ENCODE assay signal across 18 cellular contexts in the genomic region with DNA sequence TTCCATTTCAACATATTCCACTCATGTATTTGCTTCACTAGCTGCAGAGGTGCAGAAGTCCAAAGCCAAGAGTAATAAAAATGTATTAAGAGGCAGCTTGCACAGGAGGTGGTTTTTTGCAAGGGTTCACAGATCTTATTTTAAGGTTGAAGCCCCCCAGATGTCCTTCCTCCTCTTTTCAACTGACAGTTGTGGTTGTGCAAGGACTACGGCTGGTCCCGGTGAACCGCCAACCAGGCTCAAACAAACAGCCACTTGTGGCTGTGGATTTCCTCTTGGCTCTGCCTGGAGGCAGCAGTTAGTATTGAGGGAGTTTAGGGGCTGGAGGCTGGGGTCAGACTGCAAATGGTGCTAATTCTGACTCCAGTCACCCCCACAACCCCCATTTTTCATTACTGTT.
"Had no signal": no experiment of that assay in that cellular context is flagged by ENCODE, and none has a peak within 500 bp of the region (broad histone marks: within the 10 kb centered on the region; RNA-seq: fewer than 3 reads in every experiment).

No MANE protein-coding gene starts in this region.

- H3K4me3 ChIP-seq: cardiac muscle cell, dorsolateral prefrontal cortex, lower lobe of right lung, right atrium auricular region, tibial nerve had no signal

- H3K4me1 ChIP-seq: lower lobe of right lung, right atrium auricular region, tibial nerve had no signal

- FAIRE-seq: frontal cortex had no signal

- H3K36me3 ChIP-seq: cardiac muscle cell, lower lobe of right lung, right atrium auricular region, tibial nerve had no signal

- H3K27me3 ChIP-seq: cardiac muscle cell, dorsolateral prefrontal cortex, right atrium auricular region, tibial nerve had no signal

- DNase-seq: activated CD4-positive, alpha-beta T cell treated with anti-CD3 and anti-CD28 coated beads, Interleukin-2, amount 10 ng/mL, durations not matched to agents 7 days and 5 days; activated CD4-positive, CD25-positive, alpha-beta regulatory T cell; activated CD8-positive, alpha-beta memory T cell treated with anti-CD3 and anti-CD28 coated beads, Interleukin-2, amount 50 U/mL, for 48 hours; activated gamma-delta T cell; activated T-cell treated with anti-CD3 and anti-CD28 coated beads, Interleukin-2, amount 50 U/mL, for 72 hours; dorsolateral prefrontal cortex; endodermal cell; head of caudate nucleus; left cardiac atrium; lower lobe of right lung; nephron progenitor cell; occipital lobe; stimulated activated CD4-positive, alpha-beta T cell treated with anti-CD3 and anti-CD28 coated beads, Interleukin-4, amount 100 ng/mL, for 1 hour; stimulated activated naive B cell treated with anti-CD40 and anti-IgM and Interleukin-4, amounts not matched to agents 10 μg/mL and 1 μg/mL and 100 μg/mL, for 72 hours had no signal

- H3K9me3 ChIP-seq: lower lobe of right lung, right atrium auricular region, tibial nerve had no signal

- H3K27ac ChIP-seq: cardiac muscle cell, dorsolateral prefrontal cortex, lower lobe of right lung, right atrium auricular region, tibial nerve had no signal
